Comparison of ENCODE assay signal across 16 cellular contexts in the genomic region with DNA sequence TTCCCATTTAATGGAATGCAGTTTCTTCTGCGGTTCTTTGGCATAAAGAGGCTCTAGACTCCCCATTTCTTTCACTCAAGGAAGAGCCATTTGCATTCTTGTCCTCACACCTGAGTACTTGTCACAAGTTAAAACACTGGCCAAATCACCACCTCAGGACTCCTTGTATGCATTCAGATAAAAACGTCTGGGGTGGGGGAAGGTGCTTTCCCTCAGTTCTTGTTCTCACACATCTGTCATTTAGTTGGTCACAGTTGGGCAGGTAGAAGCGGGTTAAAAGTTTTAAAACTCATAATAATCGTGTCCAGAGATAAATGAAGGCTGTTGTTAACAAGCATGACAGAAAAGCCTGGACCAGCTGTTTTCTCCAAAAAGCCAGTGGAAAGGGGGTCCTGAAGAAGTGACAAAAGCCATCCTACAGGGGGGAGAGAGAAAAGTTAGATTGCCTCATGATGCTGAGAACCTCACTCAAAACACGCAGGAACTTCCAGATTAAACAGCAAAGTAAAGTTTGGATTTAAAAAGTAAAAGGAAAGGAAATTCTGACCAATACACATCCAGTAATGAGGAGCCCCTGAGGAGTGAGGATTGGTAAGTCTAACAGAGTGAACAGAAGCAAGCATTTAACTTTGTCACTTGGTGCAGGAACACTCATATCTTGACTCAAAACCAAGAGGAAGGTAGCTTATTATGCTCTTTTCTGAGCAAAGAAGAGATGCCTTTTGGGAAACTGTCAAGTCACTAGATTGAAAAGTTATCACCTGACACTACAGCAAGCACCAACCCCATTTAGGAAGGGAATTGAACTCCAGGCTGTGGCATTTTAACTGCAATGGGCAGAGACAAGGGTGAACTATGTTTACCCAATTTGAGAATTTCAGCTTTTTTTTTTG. TPM values are rescaled to one million over a fixed set of nuclear protein-coding genes. Genes with fewer than 3 reads are reported as not detected.
DNase-seq lines count a peak whose midpoint lies in the region; ATAC-seq and TF ChIP-seq lines count a peak whose summit lies in the region.
"Had no signal": no experiment of that assay in that cellular context is flagged by ENCODE, and none has a peak within 500 bp of the region (broad histone marks: within the 10 kb centered on the region; RNA-seq: fewer than 3 reads in every experiment).

No MANE protein-coding gene starts in this region.

- in situ Hi-C loops in transverse colon (cut with MboI; ENCODE audit: low pct_ligation_motif_present in 1 of 4, low pct_unique_long_range_greater_than_20kb in 1 of 4, low sequenced_read_pairs in 3 of 4) = no loop called here

- no peaks in the 10 kb centered on the region for H3K4me1 Mint-ChIP-seq in activated CD8-positive, alpha-beta T cell treated with anti-CD3 and anti-CD28 coated beads for 36 hours (ENCODE audit: low read depth)

- H3K36me3 ChIP-seq in GM06990 (ENCODE audit: control insufficient read depth, insufficient read depth, low read length) (no peaks in the 10 kb centered on the region), colonic mucosa (no peaks in the 10 kb centered on the region), transverse colon (no peaks in the 10 kb centered on the region)

- H3K4me1 ChIP-seq in colonic mucosa = peaks cover 5% of the 10 kb centered on the region
- peaks cover 0 to 14% (median 12%) of the 10 kb centered on the region in 4 donors for H3K4me1 ChIP-seq in transverse colon

- H3K4me3 ChIP-seq in GM06990 (replicated peaks; ENCODE audit: low read depth, low read length) (peak overlapping the region; percentile 33; the same call in 1 of the 2 replicates), colonic mucosa (no peak overlapping the region), transverse colon (no peak overlapping the region)

- H3K27me3 ChIP-seq in GM06990 (replicated peaks; ENCODE audit: control insufficient read depth, insufficient read depth, low read length) = no peaks in the 10 kb centered on the region
- no peaks in the 10 kb centered on the region for H3K27me3 ChIP-seq in colonic mucosa
- peaks cover 38% of the 10 kb centered on the region for H3K27me3 ChIP-seq in transverse colon

- H3K9ac ChIP-seq in colonic mucosa (ENCODE audit: low read depth in 2 of 2, low read length in 2 of 2) = no peak overlapping the region

- H3K27ac ChIP-seq in colonic mucosa (no peak overlapping the region), transverse colon (no peak overlapping the region)
- H3K27ac ChIP-seq: VCaP had no signal

- ATAC-seq in HG02623 (IDR thresholded peaks at IDR 0.05; ENCODE audit: unreplicated experiment) (peak; percentile 41), HG03432 (IDR thresholded peaks at IDR 0.05; ENCODE audit: unreplicated experiment) (peak; percentile 59)
- no peak for ATAC-seq in activated CD8-positive, alpha-beta T cell treated with anti-CD3 and anti-CD28 coated beads for 36 hours
- ATAC-seq: right cardiac atrium had no signal

- no peak for TF ChIP-seq CTCF in GM06990 (IDR thresholded peaks at IDR 0.05; ENCODE audit: insufficient read depth, low read length, poor library complexity, severe bottlenecking)
- TF ChIP-seq CTCF in colonic mucosa (IDR thresholded peaks at IDR 0.05) = no peak
- TF ChIP-seq CTCF in transverse colon (IDR thresholded peaks at IDR 0.05) = no peak
- no peak for TF ChIP-seq CTCF in activated CD8-positive, alpha-beta T cell treated with anti-CD3 and anti-CD28 coated beads for 36 hours (IDR thresholded peaks at IDR 0.05)

- DNase-seq in GM06990 (ENCODE audit: extremely low read depth, insufficient read length) (peak; percentile 74), cardiac septum (ENCODE audit: low spot score) (no peak), colonic mucosa (no peak), transverse colon (no peak)
- no peak for DNase-seq in activated CD8-positive, alpha-beta T cell treated with anti-CD3 and anti-CD28 coated beads for 36 hours
- DNase-seq: activated T-cell treated with anti-CD3 and anti-CD28 coated beads, Interleukin-2, amount 50 U/mL, for 1 hour; NCI-H1694; NCI-H82; right cardiac atrium had no signal

- TF ChIP-seq EP300 in transverse colon (IDR thresholded peaks at IDR 0.05; ENCODE audit: low read depth) = no peak

- no peaks in the 10 kb centered on the region for H3K9me3 ChIP-seq in colonic mucosa
- no peaks in the 10 kb centered on the region for H3K9me3 ChIP-seq in transverse colon

- no peaks in the 10 kb centered on the region for H3K9me3 Mint-ChIP-seq in activated CD8-positive, alpha-beta T cell treated with anti-CD3 and anti-CD28 coated beads for 36 hours

- CTCF ChIA-PET in activated CD8-positive, alpha-beta T cell treated with anti-CD3 and anti-CD28 coated beads for 36 hours (lab: Charles Lee) = interaction anchor here (0.9 to 1.4 kb wide), 3 partner anchors 12 to 221 kb away, joined by 3 to 5 read pairs (median 3); no protein-coding TSS in a partner anchor

- no peak overlapping the region for H3K27ac Mint-ChIP-seq in activated CD8-positive, alpha-beta T cell treated with anti-CD3 and anti-CD28 coated beads for 36 hours

- TF ChIP-seq POLR2A in GM19193 (IDR thresholded peaks at IDR 0.05; ENCODE audit: extremely low read depth, insufficient read depth, insufficient read length) (peak; percentile 7), transverse colon (IDR thresholded peaks at IDR 0.05) (no peak)

- WGBS in transverse colon (ENCODE audit: low coverage in 1 of 2), 2 donors = 65 to 71% methylated on average over 5 of the region's 5 CpGs

- H3K27me3 Mint-ChIP-seq in activated CD8-positive, alpha-beta T cell treated with anti-CD3 and anti-CD28 coated beads for 36 hours = peaks cover 29% of the 10 kb centered on the region

- no peak overlapping the region for H3K4me3 Mint-ChIP-seq in activated CD8-positive, alpha-beta T cell treated with anti-CD3 and anti-CD28 coated beads for 36 hours

- POLR2A ChIA-PET in activated CD8-positive, alpha-beta T cell treated with anti-CD3 and anti-CD28 coated beads for 36 hours (lab: Charles Lee) = interaction anchor here (0.6 kb wide), 1 partner anchor 90 kb away, joined by 3 read pairs; no protein-coding TSS in a partner anchor

- intact Hi-C loops in cardiac septum (cut with DNase I) (no loop called here), colonic mucosa (cut with DNase I) (no loop called here), transverse colon (cut with DNase I; ENCODE audit: low total_unique reads) (loop anchor here (2.0 kb wide), 1 partner anchor 29 kb away; no protein-coding TSS in a partner anchor)
- intact Hi-C loops in activated CD8-positive, alpha-beta T cell treated with anti-CD3 and anti-CD28 coated beads for 36 hours (cut with micrococcal nuclease) = no loop called here

- H3K36me3 Mint-ChIP-seq in activated CD8-positive, alpha-beta T cell treated with anti-CD3 and anti-CD28 coated beads for 36 hours (ENCODE audit: low read depth) = no peaks in the 10 kb centered on the region

RNA-seq across cellular contexts. Expression of a gene that starts 2.8 kb away (rescaled TPM):
- not detected for total RNA-seq in cardiac septum
- 1 to 10 TPM in 1 of 2 donors, under 1 TPM in 1; 0.77 to 2.1 TPM for total RNA-seq in colonic mucosa
- total RNA-seq in transverse colon = 1 to 10 TPM in 2 of 4 donors, not detected in 2; 1.7 to 5.3 TPM
- total RNA-seq in activated CD8-positive, alpha-beta T cell treated with anti-CD3 and anti-CD28 coated beads for 36 hours = not detected
- total RNA-seq: A172, myocyte, right cardiac atrium, SK-MEL-5 had no signal
